In the genomic region with DNA sequence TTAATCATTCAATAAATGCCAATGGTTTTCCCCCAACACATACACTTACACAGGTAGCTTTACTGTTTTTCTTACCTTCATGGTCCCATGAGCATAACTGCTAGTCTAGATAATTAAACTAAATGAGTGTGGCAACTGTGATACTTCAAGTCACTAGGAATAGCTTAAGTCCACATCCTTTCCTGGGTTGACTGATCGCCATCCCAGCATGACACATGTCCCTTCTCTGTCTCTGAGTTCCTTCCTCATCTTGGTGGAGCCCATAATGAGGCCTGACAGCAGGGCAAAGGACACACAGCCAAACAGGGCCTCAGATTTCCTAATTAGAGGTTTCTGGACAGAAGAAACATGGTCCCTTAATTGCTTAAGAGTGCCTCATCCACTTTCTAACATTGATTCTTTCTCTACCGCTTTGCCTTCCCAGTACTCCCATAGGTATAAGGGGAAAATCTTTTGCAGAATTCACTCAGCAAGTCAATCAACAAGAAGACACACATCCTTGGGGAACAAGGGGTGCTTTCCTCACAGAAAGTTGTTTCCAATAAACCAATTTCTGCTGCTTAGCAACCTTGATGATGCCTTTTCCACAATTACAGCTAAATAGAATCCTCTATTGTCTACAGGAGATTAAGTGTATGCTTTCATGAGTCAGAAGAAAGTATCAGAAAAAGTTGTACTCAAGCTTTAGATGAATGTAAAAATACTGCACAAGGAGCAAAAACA, we compare ENCODE assay signal across 21 cellular contexts.
"Had no signal": no experiment of that assay in that cellular context is flagged by ENCODE, and none has a peak within 500 bp of the region (broad histone marks: within the 10 kb centered on the region; RNA-seq: fewer than 3 reads in every experiment).

No MANE protein-coding gene starts in this region.

- H3K4me3 ChIP-seq: body of pancreas, gastrocnemius medialis, heart left ventricle, sigmoid colon, spleen, thyroid gland had no signal

- H3K36me3 ChIP-seq: gastrocnemius medialis, heart left ventricle, sigmoid colon, spleen, thyroid gland had no signal

- H3K27me3 Mint-ChIP-seq: effector memory CD8-positive, alpha-beta T cell had no signal

- H3K4me1 ChIP-seq: body of pancreas, parathyroid adenoma, spleen had no signal

- H3K9me3 Mint-ChIP-seq: activated CD4-positive, alpha-beta T cell treated with anti-CD3 and anti-CD28 coated beads, Interleukin-2, amount 10 ng/mL, durations not matched to agents 24 days and 14 days; activated T-cell treated with anti-CD3 and anti-CD28 coated beads, Interleukin-2, amount 50 U/mL, for 24 hours; activated T-helper 2 cell treated with anti-CD3 and anti-CD28 coated beads, Interferon-gamma antibody, Interleukin-2, Interleukin-4, amounts not matched to agents 10 μg/mL and 5 μg/mL and 100 μg/mL, durations not matched to agents 14 hours and 24 hours and 36 hours; effector memory CD8-positive, alpha-beta T cell; naive thymus-derived CD8-positive, alpha-beta T cell; stimulated activated memory B cell treated with anti-CD40 and anti-IgM and Interleukin-4, amounts not matched to agents 10 μg/mL and 1 μg/mL and 100 μg/mL, for 72 hours had no signal

- H3K27ac ChIP-seq: body of pancreas, gastrocnemius medialis, heart left ventricle, parathyroid adenoma, sigmoid colon, spleen, thyroid gland had no signal

- H3K27ac Mint-ChIP-seq: activated CD4-positive, alpha-beta T cell treated with anti-CD3 and anti-CD28 coated beads, Interleukin-2, amount 10 ng/mL, durations not matched to agents 24 days and 14 days; activated CD8-positive, alpha-beta T cell treated with anti-CD3 and anti-CD28 coated beads, Interleukin-2, amount 10 ng/mL, durations not matched to agents 7 days and 5 days; activated T-cell treated with anti-CD3 and anti-CD28 coated beads, Interleukin-2, amount 50 U/mL, for 24 hours; activated T-helper 2 cell treated with anti-CD3 and anti-CD28 coated beads, Interferon-gamma antibody, Interleukin-2, Interleukin-4, amounts not matched to agents 10 μg/mL and 5 μg/mL and 100 μg/mL, durations not matched to agents 14 hours and 24 hours and 36 hours; effector memory CD8-positive, alpha-beta T cell; stimulated activated memory B cell treated with anti-CD40 and anti-IgM and Interleukin-4, amounts not matched to agents 10 μg/mL and 1 μg/mL and 100 μg/mL, for 72 hours had no signal

- H3K27me3 ChIP-seq: body of pancreas, gastrocnemius medialis, heart left ventricle, sigmoid colon, spleen, thyroid gland had no signal

- H3K36me3 Mint-ChIP-seq: naive thymus-derived CD8-positive, alpha-beta T cell; stimulated activated memory B cell treated with anti-CD40 and anti-IgM and Interleukin-4, amounts not matched to agents 10 μg/mL and 1 μg/mL and 100 μg/mL, for 72 hours had no signal

- H3K4me1 Mint-ChIP-seq: activated CD4-positive, alpha-beta T cell treated with anti-CD3 and anti-CD28 coated beads, Interleukin-2, amount 10 ng/mL, durations not matched to agents 24 days and 14 days; naive thymus-derived CD8-positive, alpha-beta T cell; stimulated activated memory B cell treated with anti-CD40 and anti-IgM and Interleukin-4, amounts not matched to agents 10 μg/mL and 1 μg/mL and 100 μg/mL, for 72 hours had no signal

- H3K9me3 ChIP-seq: body of pancreas, gastrocnemius medialis, heart left ventricle, sigmoid colon, spleen, thyroid gland had no signal

- DNase-seq: activated CD4-positive, alpha-beta T cell treated with anti-CD3 and anti-CD28 coated beads, Interleukin-2, amount 10 ng/mL, durations not matched to agents 24 days and 14 days; activated CD8-positive, alpha-beta T cell treated with anti-CD3 and anti-CD28 coated beads, Interleukin-2, amount 10 ng/mL, durations not matched to agents 7 days and 5 days; activated naive CD4-positive, alpha-beta T cell treated with Interleukin-2 at 50 U/mL for 16 hours; activated T-cell treated with anti-CD3 and anti-CD28 coated beads, Interleukin-2, amount 50 U/mL, for 24 hours; body of pancreas; caudate nucleus; effector memory CD8-positive, alpha-beta T cell; gastrocnemius medialis; heart left ventricle; kidney; left ventricle myocardium superior; naive thymus-derived CD8-positive, alpha-beta T cell; sigmoid colon; spleen; stimulated activated CD4-positive, alpha-beta T cell treated with anti-CD3 and anti-CD28 coated beads, Interleukin-4, amount 100 ng/mL, for 4 hours; T-helper 1 cell; T-helper 9 cell had no signal

- H3K4me3 Mint-ChIP-seq: activated CD4-positive, alpha-beta T cell treated with anti-CD3 and anti-CD28 coated beads, Interleukin-2, amount 10 ng/mL, durations not matched to agents 24 days and 14 days; activated CD8-positive, alpha-beta T cell treated with anti-CD3 and anti-CD28 coated beads, Interleukin-2, amount 10 ng/mL, durations not matched to agents 7 days and 5 days; activated T-cell treated with anti-CD3 and anti-CD28 coated beads, Interleukin-2, amount 50 U/mL, for 24 hours; effector memory CD8-positive, alpha-beta T cell; naive thymus-derived CD8-positive, alpha-beta T cell; stimulated activated memory B cell treated with anti-CD40 and anti-IgM and Interleukin-4, amounts not matched to agents 10 μg/mL and 1 μg/mL and 100 μg/mL, for 72 hours had no signal

- ATAC-seq: activated CD8-positive, alpha-beta T cell treated with anti-CD3 and anti-CD28 coated beads, Interleukin-2, amount 10 ng/mL, durations not matched to agents 7 days and 5 days; body of pancreas; effector memory CD8-positive, alpha-beta T cell; gastrocnemius medialis; heart left ventricle; left ventricle myocardium superior; naive thymus-derived CD8-positive, alpha-beta T cell; stimulated activated memory B cell treated with anti-CD40 and anti-IgM and Interleukin-4, amounts not matched to agents 10 μg/mL and 1 μg/mL and 100 μg/mL, for 72 hours had no signal
